Comparison of ENCODE assay signal across 19 cellular contexts in the genomic region with DNA sequence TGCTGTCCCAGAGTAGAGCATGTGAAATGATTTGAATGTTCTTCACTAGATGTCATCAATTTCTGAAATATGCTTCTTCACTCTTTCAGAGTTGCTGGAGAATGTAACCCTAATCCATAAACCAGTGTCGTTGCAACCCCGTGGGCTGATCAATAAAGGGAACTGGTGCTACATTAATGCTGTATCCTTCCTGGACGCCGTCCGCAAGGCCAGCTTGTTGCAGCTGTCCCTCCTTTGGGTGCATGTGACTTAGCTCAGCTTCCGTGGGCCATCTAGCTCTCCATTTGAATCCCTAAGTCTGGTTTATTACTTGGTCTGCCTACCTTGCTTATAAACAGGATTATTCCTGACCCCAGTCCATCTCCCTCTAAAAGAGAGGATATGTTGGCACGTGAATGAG. TPM values are rescaled to one million over a fixed set of nuclear protein-coding genes. Genes with fewer than 3 reads are reported as not detected.
DNase-seq lines count a peak whose midpoint lies in the region; ATAC-seq and TF ChIP-seq lines count a peak whose summit lies in the region.
"Had no signal": no experiment of that assay in that cellular context is flagged by ENCODE, and none has a peak within 500 bp of the region (broad histone marks: within the 10 kb centered on the region; RNA-seq: fewer than 3 reads in every experiment).

No MANE protein-coding gene starts in this region.

- intact Hi-C loops in spleen (cut with DNase I; ENCODE audit: low total_unique reads): loop anchor here (5.0 kb wide), 1 partner anchor 194 kb away; no protein-coding TSS in a partner anchor

- no peak overlapping the region for H3K27ac Mint-ChIP-seq in activated naive CD4-positive, alpha-beta T cell treated with anti-CD3 and anti-CD28 coated beads, Interleukin-2, amount 50 U/mL, for 24 hours
- H3K27ac Mint-ChIP-seq in T-cell: peak overlapping the region; percentile 81 to 90
- peak overlapping the region; percentile 2 for H3K27ac Mint-ChIP-seq in glutamatergic neuron (ENCODE audit: unreplicated experiment)
- H3K27ac Mint-ChIP-seq: HFFc6; stimulated activated naive CD8-positive, alpha-beta T cell treated with anti-CD3 and anti-CD28 coated beads, Interleukin-15, amount 100 ng/mL, for 72 hours had no signal

- WGBS in spleen, 5 donors: 49 to 71% (median 60%) methylated on average over 7 of the region's 7 CpGs

- no peak for DNase-seq in activated naive CD4-positive, alpha-beta T cell (lab: John Stamatoyannopoulos, UW)
- no peak for DNase-seq in T-cell
- DNase-seq in glutamatergic neuron: peak; percentile 63
- DNase-seq in spleen: no peak
- DNase-seq in ecto neural progenitor cell (ENCODE audit: low spot score): no peak
- no peak for DNase-seq in occipital lobe (lab: John Stamatoyannopoulos, UW)
- DNase-seq: ACHN; activated CD8-positive, alpha-beta memory T cell treated with anti-CD3 and anti-CD28 coated beads for 24 hours; activated effector memory CD4-positive, alpha-beta T cell treated with Interleukin-2 at 50 U/mL for 16 hours; anterior cingulate cortex; Caco-2; EL; HFFc6; NCI-H1436; stimulated activated naive CD8-positive, alpha-beta T cell treated with anti-CD3 and anti-CD28 coated beads, Interleukin-15, amount 100 ng/mL, for 72 hours had no signal

- peaks cover 73% of the 10 kb centered on the region for H3K4me1 Mint-ChIP-seq in activated naive CD4-positive, alpha-beta T cell treated with anti-CD3 and anti-CD28 coated beads, Interleukin-2, amount 50 U/mL, for 24 hours
- H3K4me1 Mint-ChIP-seq in T-cell: peaks cover 52 to 75% (median 75%) of the 10 kb centered on the region in 3 donors
- H3K4me1 Mint-ChIP-seq in glutamatergic neuron (ENCODE audit: low read depth, unreplicated experiment): peaks cover 34% of the 10 kb centered on the region

- CTCF ChIA-PET in T-cell (lab: Charles Lee): interaction anchor here in 1 of 2 donors (0.5 to 1.9 kb wide), 5 partner anchors 10 to 219 kb away, joined by 3 to 10 read pairs (median 3); no protein-coding TSS in a partner anchor

- H3K27me3 ChIP-seq in spleen (replicated peaks in 1 of 7): no peaks in the 10 kb centered on the region
- H3K27me3 ChIP-seq: vagina had no signal

- peaks cover 18 to 60% (median 31%) of the 10 kb centered on the region in 6 donors for H3K4me1 ChIP-seq in spleen
- H3K4me1 ChIP-seq: Caco-2 had no signal

- H3K4me3 ChIP-seq in spleen: no peak overlapping the region
- H3K4me3 ChIP-seq: lung, vagina had no signal

- H3K9me3 ChIP-seq in spleen: no peaks in the 10 kb centered on the region
- H3K9me3 ChIP-seq: Caco-2, vagina had no signal

- H3K27me3 Mint-ChIP-seq in activated naive CD4-positive, alpha-beta T cell treated with anti-CD3 and anti-CD28 coated beads, Interleukin-2, amount 50 U/mL, for 24 hours: no peaks in the 10 kb centered on the region
- H3K27me3 Mint-ChIP-seq in T-cell (no peaks in the 10 kb centered on the region), glutamatergic neuron (ENCODE audit: unreplicated experiment) (peaks cover 2% of the 10 kb centered on the region)
- H3K27me3 Mint-ChIP-seq: stimulated activated naive CD8-positive, alpha-beta T cell treated with anti-CD3 and anti-CD28 coated beads, Interleukin-15, amount 100 ng/mL, for 72 hours had no signal

- peak overlapping the region in 7 of 8 donors; percentile 4 to 74 (median 40) for H3K27ac ChIP-seq in spleen
- H3K27ac ChIP-seq: vagina had no signal

- H3K9me3 Mint-ChIP-seq in activated naive CD4-positive, alpha-beta T cell treated with anti-CD3 and anti-CD28 coated beads, Interleukin-2, amount 50 U/mL, for 24 hours: no peaks in the 10 kb centered on the region
- no peaks in the 10 kb centered on the region for H3K9me3 Mint-ChIP-seq in T-cell
- no peaks in the 10 kb centered on the region for H3K9me3 Mint-ChIP-seq in glutamatergic neuron (ENCODE audit: unreplicated experiment)
- H3K9me3 Mint-ChIP-seq: HFFc6; stimulated activated naive CD8-positive, alpha-beta T cell treated with anti-CD3 and anti-CD28 coated beads, Interleukin-15, amount 100 ng/mL, for 72 hours had no signal

- H3K36me3 Mint-ChIP-seq in activated naive CD4-positive, alpha-beta T cell treated with anti-CD3 and anti-CD28 coated beads, Interleukin-2, amount 50 U/mL, for 24 hours: peaks cover 12% of the 10 kb centered on the region
- peaks cover 31% of the 10 kb centered on the region for H3K36me3 Mint-ChIP-seq in T-cell
- no peaks in the 10 kb centered on the region for H3K36me3 Mint-ChIP-seq in glutamatergic neuron (ENCODE audit: unreplicated experiment)

- H3K4me3 Mint-ChIP-seq in activated naive CD4-positive, alpha-beta T cell treated with anti-CD3 and anti-CD28 coated beads, Interleukin-2, amount 50 U/mL, for 24 hours: peak overlapping the region; percentile 72
- H3K4me3 Mint-ChIP-seq in T-cell: peak overlapping the region; percentile 8 to 61 (median 31)
- no peak overlapping the region for H3K4me3 Mint-ChIP-seq in glutamatergic neuron (ENCODE audit: unreplicated experiment)
- H3K4me3 Mint-ChIP-seq: HFFc6; stimulated activated naive CD8-positive, alpha-beta T cell treated with anti-CD3 and anti-CD28 coated beads, Interleukin-15, amount 100 ng/mL, for 72 hours had no signal

- TF ChIP-seq CTCF in glutamatergic neuron (IDR thresholded peaks at IDR 0.05; ENCODE audit: partially characterized antibody, unreplicated experiment) (no peak), spleen (IDR thresholded peaks at IDR 0.05 in 8 of 11, conservative IDR thresholded peaks at IDR 0.05 in 3 of 11) (no peak)

- ATAC-seq in T-cell (replicated peaks in 1 of 4) (no peak), GM18909 (IDR thresholded peaks at IDR 0.05; ENCODE audit: poor library complexity, unreplicated experiment) (no peak)
- ATAC-seq: stimulated activated naive CD8-positive, alpha-beta T cell treated with anti-CD3 and anti-CD28 coated beads, Interleukin-15, amount 100 ng/mL, for 72 hours had no signal

- peaks cover 0 to 58% (median 27%) of the 10 kb centered on the region in 6 donors for H3K36me3 ChIP-seq in spleen

- POLR2A ChIA-PET in T-cell (lab: Charles Lee): no interaction called here

- no peak for TF ChIP-seq POLR2A in spleen (IDR thresholded peaks at IDR 0.05)

RNA-seq across cellular contexts. Expression of gene USP10, which starts 58.8 kb away (rescaled TPM):
- total RNA-seq in T-cell (100 to 1,000 TPM in 3 of 5 donors, 10 to 100 TPM in 2; 80.4 to 122 (median 104) TPM), glutamatergic neuron (ENCODE audit: unreplicated experiment) (100 TPM), spleen (100 to 1,000 TPM in 1 of 7 donors, 10 to 100 TPM in 6; 76.7 to 105 (median 87.7) TPM), occipital lobe (46.5 TPM)
- polyA plus RNA-seq in spleen: 10 to 100 TPM; 28.1 to 36.5 (median 36.3) TPM
